In genomic region chr2:127085260-127085666, GRCh38 we compare ENCODE assay signal across 8 cellular contexts. TPM values are rescaled to one million over a fixed set of nuclear protein-coding genes. Genes with fewer than 3 reads are reported as not detected.
DNase-seq lines count a peak whose midpoint lies in the region; ATAC-seq and TF ChIP-seq lines count a peak whose summit lies in the region.

No MANE protein-coding gene starts in this region.

- H3K4me3 ChIP-seq in epithelial cell of esophagus (ENCODE audit: low read length) (no peak overlapping the region), spleen (no peak overlapping the region)

- H3K9me3 ChIP-seq in spleen: no peaks in the 10 kb centered on the region

- no peaks in the 10 kb centered on the region for H3K36me3 ChIP-seq in spleen

- intact Hi-C loops in spleen (cut with DNase I; ENCODE audit: low total_unique reads): no loop called here

- peaks cover 65 to 90% (median 85%) of the 10 kb centered on the region in 6 donors for H3K4me1 ChIP-seq in spleen

- H3K27me3 ChIP-seq in spleen (replicated peaks in 1 of 7): no peaks in the 10 kb centered on the region

- peak overlapping the region; percentile 51 to 97 (median 79) for H3K27ac ChIP-seq in spleen

- peak in 4 of 6 experiments; percentile 10 to 56 (median 33) for DNase-seq in stimulated activated naive CD4-positive, alpha-beta T cell (lab: John Stamatoyannopoulos, UW)
- no peak for DNase-seq in stimulated activated naive CD4-positive, alpha-beta T cell treated with Interleukin-2 at 50 U/mL for 16 hours (lab: John Stamatoyannopoulos, UW)
- DNase-seq in SKM-1 treated with dmso at 0.1 percent for 144 hours (lab: John Stamatoyannopoulos, UW; ENCODE audit: unreplicated experiment) (peak; percentile 79), epithelial cell of esophagus (ENCODE audit: low read depth) (peak; percentile 57), spleen (no peak), NCI-H1436 (lab: John Stamatoyannopoulos, UW) (no peak), dermis blood vessel endothelial cell (no peak)

- 21 to 43% (median 36%) methylated on average over 8 to 9 of the region's 9 CpGs for WGBS in spleen, 5 donors

- TF ChIP-seq CTCF in epithelial cell of esophagus (IDR thresholded peaks at IDR 0.05; ENCODE audit: insufficient read depth, low read depth, low read length, missing control alignments) (no peak), spleen (IDR thresholded peaks at IDR 0.05 in 8 of 11, conservative IDR thresholded peaks at IDR 0.05 in 3 of 11) (no peak)

- ATAC-seq in HG03565 (IDR thresholded peaks at IDR 0.05; ENCODE audit: unreplicated experiment): no peak

- TF ChIP-seq POLR2A in spleen (IDR thresholded peaks at IDR 0.05): no peak

RNA-seq across cellular contexts. Expression of gene BIN1, which starts 21.7 kb away (rescaled TPM):
- 100 to 1,000 TPM in 2 of 7 donors, 10 to 100 TPM in 5; 60.0 to 123 (median 68.8) TPM for total RNA-seq in spleen
- 100 to 1,000 TPM in 1 of 3 donors, 10 to 100 TPM in 2; 57.2 to 106 (median 71.9) TPM for polyA plus RNA-seq in spleen
- 34.4 and 49.0 TPM in 2 replicates for total RNA-seq in dermis blood vessel endothelial cell

Comparison
In these comparisons a context has a peak if more than half of its experiments do, and no peak if none do; other contexts are left out.
1. DNase-seq: peak in stimulated activated naive CD4-positive, alpha-beta T cell (4 of 6), SKM-1 treated with dmso at 0.1 percent for 144 hours (single experiment) and epithelial cell of esophagus (single experiment); none in stimulated activated naive CD4-positive, alpha-beta T cell treated with Interleukin-2 at 50 U/mL for 16 hours (single experiment), spleen (single experiment), NCI-H1436 (single experiment) and dermis blood vessel endothelial cell (single experiment).